ENCODE assay signal across 1 cellular context in genomic region chr1:85411567-85412312, GRCh38.
A peak's percentile ranks its signal among the peaks of the same experiment; 100 is the strongest.
TF ChIP-seq lines count a peak whose summit lies in the region.

No MANE protein-coding gene starts in this region.

TF ChIP-seq in H1, 55 proteins besides CTCF, POLR2A, EP300 and RAD21:
- TF ChIP-seq YY1 (IDR thresholded peaks at IDR 0.05; ENCODE audit: low read depth, low read length) (peak; percentile 24; the same call in 1 of the 2 replicates), POU5F1 (IDR thresholded peaks at IDR 0.05; ENCODE audit: low read depth, low read length) (no peak), HDAC2 (IDR thresholded peaks at IDR 0.05; ENCODE audit: borderline replicate concordance in 1 of 2, low read depth in 2 of 2, low read length in 2 of 2) (peak in 1 of 2 experiments; percentile 60; a peak in 1 of 4 replicates), TEAD4 (IDR thresholded peaks at IDR 0.05; ENCODE audit: low read depth, low read length) (0 out of 2 replicates have a peak, but pooled peaks have one; percentile 5)
